11 cellular contexts compared by ENCODE assay signal in genomic region chr7:44100458-44101303, GRCh38. TPM values are rescaled to one million over a fixed set of nuclear protein-coding genes. Genes with fewer than 3 reads are reported as not detected.
DNase-seq lines count a peak whose midpoint lies in the region; ATAC-seq and TF ChIP-seq lines count a peak whose summit lies in the region.
"Had no signal": no experiment of that assay in that cellular context is flagged by ENCODE, and none has a peak within 500 bp of the region (broad histone marks: within the 10 kb centered on the region; RNA-seq: fewer than 3 reads in every experiment).

No MANE protein-coding gene starts in this region.

- H3K27ac ChIP-seq in HEK293 (ENCODE audit: extremely low read depth, low read depth, low read length): no peak overlapping the region
- peak overlapping the region; percentile 53 for H3K27ac ChIP-seq in layer of hippocampus (ENCODE audit: low read depth, low read length)
- H3K27ac ChIP-seq in thoracic aorta: peak overlapping the region; percentile 96 to 100
- no peak overlapping the region for H3K27ac ChIP-seq in mammary epithelial cell (ENCODE audit: insufficient read depth, low read depth, low read length)
- H3K27ac ChIP-seq: prostate gland had no signal

- dilution Hi-C loops in mammary epithelial cell (cut with HindIII; ENCODE audit: low sequenced_read_pairs): no loop called here

- WGBS in mammary epithelial cell (ENCODE audit: low coverage, missing lambda C conversion rate): 90% methylated on average over 10 of the region's 10 CpGs

- H3K9me3 ChIP-seq in HEK293 (ENCODE audit: control insufficient read depth, insufficient read depth, low read depth, low read length) (no peaks in the 10 kb centered on the region), thoracic aorta (no peaks in the 10 kb centered on the region), mammary epithelial cell (replicated peaks; ENCODE audit: insufficient read depth, low read length) (no peaks in the 10 kb centered on the region)
- H3K9me3 ChIP-seq: prostate gland had no signal

- no peak overlapping the region for H3K9ac ChIP-seq in mammary epithelial cell (ENCODE audit: insufficient read depth, low read length)

- no TSS peak for BruUV-seq in mammary epithelial cell (replicated peaks; lab: Mats Ljungman, UMichigan)

- CTCF ChIA-PET in HEK293 (lab: Yijun Ruan, JAX): no interaction called here
- CTCF ChIA-PET in mammary epithelial cell (lab: Charles Lee; ENCODE audit: low non-redundant PET): no interaction called here

- in situ Hi-C loops in astrocyte of the spinal cord (cut with HindIII; ENCODE audit: low sequenced_read_pairs): no loop called here
- in situ Hi-C loops in mammary epithelial cell (cut with MboI; ENCODE audit: low sequenced_read_pairs in 2 of 2): no loop called here

- no peaks in the 10 kb centered on the region for H3K4me1 ChIP-seq in HEK293 (ENCODE audit: control insufficient read depth, insufficient read depth, low read length)
- peaks cover 21 to 58% of the 10 kb centered on the region in 2 donors for H3K4me1 ChIP-seq in thoracic aorta (ENCODE audit: control insufficient read depth in 1 of 2, low read depth in 2 of 2)
- peaks cover 22% of the 10 kb centered on the region for H3K4me1 ChIP-seq in mammary epithelial cell (ENCODE audit: insufficient read depth, low read length)
- H3K4me1 ChIP-seq: prostate gland had no signal

- no peaks in the 10 kb centered on the region for H3K36me3 ChIP-seq in HEK293 (ENCODE audit: control insufficient read depth in 2 of 2, insufficient read depth in 1 of 2, low read length in 2 of 2)
- no peaks in the 10 kb centered on the region for H3K36me3 ChIP-seq in thoracic aorta
- H3K36me3 ChIP-seq in mammary epithelial cell (ENCODE audit: insufficient read depth, low read length): no peaks in the 10 kb centered on the region
- H3K36me3 ChIP-seq: prostate gland had no signal

- TF ChIP-seq CTCF in HEK293 (tag by site-specific recombination; IDR thresholded peaks at IDR 0.05) (no peak), astrocyte of the spinal cord (IDR thresholded peaks at IDR 0.05; ENCODE audit: low read depth, low read length) (no peak), thoracic aorta (IDR thresholded peaks at IDR 0.05) (no peak), mammary epithelial cell (conservative IDR thresholded peaks at IDR 0.05 in 1 of 2, IDR thresholded peaks at IDR 0.05 in 1 of 2; ENCODE audit: extremely low read depth in 1 of 2, insufficient read depth in 1 of 2, low read depth in 1 of 2, low read length in 2 of 2) (no peak)

- H4K20me1 ChIP-seq in mammary epithelial cell (ENCODE audit: insufficient read depth, low read length): no peaks in the 10 kb centered on the region

- no peak overlapping the region for H2AFZ ChIP-seq in mammary epithelial cell (ENCODE audit: low read depth, low read length)

- peak; percentile 4 for ATAC-seq in thoracic aorta (ENCODE audit: insufficient number of reproducible peaks, low FRiP score, low read depth)
- ATAC-seq in HG03571 (IDR thresholded peaks at IDR 0.05; ENCODE audit: unreplicated experiment): no peak

- no peak overlapping the region for H3K4me3 ChIP-seq in HEK293 (ENCODE audit: low read depth, low read length)
- H3K4me3 ChIP-seq in astrocyte of the spinal cord (ENCODE audit: low read depth, low read length): no peak overlapping the region
- no peak overlapping the region for H3K4me3 ChIP-seq in thoracic aorta
- no peak overlapping the region for H3K4me3 ChIP-seq in mammary epithelial cell (replicated peaks in 1 of 3; ENCODE audit: insufficient read depth in 1 of 3, low read depth in 2 of 3, low read length in 3 of 3)
- H3K4me3 ChIP-seq: prostate gland had no signal

- no peak overlapping the region for H3K4me2 ChIP-seq in mammary epithelial cell (ENCODE audit: insufficient read depth, low read depth, low read length)

- DNase-seq in astrocyte of the spinal cord (ENCODE audit: low read depth, low spot score): peak; percentile 89
- no peak for DNase-seq in thoracic aorta (ENCODE audit: low spot score)
- DNase-seq in NCI-H2171 treated with DMSO at 0.1 percent for 48 hours (lab: John Stamatoyannopoulos, UW): no peak
- DNase-seq in NCI-H2227 treated with DMSO at 0.1 percent for 48 hours (lab: John Stamatoyannopoulos, UW): no peak
- no peak for DNase-seq in mammary epithelial cell
- DNase-seq: activated CD4-positive, alpha-beta T cell treated with anti-CD3 and anti-CD28 coated beads for 1 hour had no signal

- POLR2A ChIA-PET in HEK293 (lab: Yijun Ruan, JAX): no interaction called here

- intact Hi-C loops in mammary epithelial cell (cut with micrococcal nuclease): loop anchor here (10.0 kb wide), 1 partner anchor 274 kb away; no protein-coding TSS in a partner anchor

- H3K27me3 ChIP-seq in layer of hippocampus (ENCODE audit: control insufficient read depth, insufficient read depth, low read length) (peaks cover 3% of the 10 kb centered on the region), thoracic aorta (replicated peaks; ENCODE audit: insufficient read depth) (no peaks in the 10 kb centered on the region), mammary epithelial cell (ENCODE audit: insufficient read depth, low read length) (no peaks in the 10 kb centered on the region)

- no peaks in the 10 kb centered on the region for H3K79me2 ChIP-seq in mammary epithelial cell (ENCODE audit: insufficient read depth, low read length)

TF ChIP-seq in HEK293, 187 proteins besides CTCF, POLR2A, EP300 and RAD21:
- TF ChIP-seq ZIC2 (tag by site-specific recombination; IDR thresholded peaks at IDR 0.05) (0 out of 2 replicates have a peak, but pooled peaks have one; percentile 29), PATZ1 (tag by site-specific recombination; IDR thresholded peaks at IDR 0.05) (0 out of 2 replicates have a peak, but pooled peaks have one; percentile 29), REST (tag by site-specific recombination; IDR thresholded peaks at IDR 0.05) (peak; percentile 49; the same call in 1 of the 2 replicates), ZNF645 (tag by site-specific recombination; IDR thresholded peaks at IDR 0.05) (no peak)

RNA-seq across cellular contexts. Expression of gene AEBP1, which starts 3.5 kb away (rescaled TPM):
- total RNA-seq in thoracic aorta (1,000 to 10,000 TPM; 1,006 to 1,415 TPM), mammary epithelial cell (10 to 100 TPM in 1 of 2 donors, under 1 TPM in 1; 0.24 to 16.7 TPM)
- 0.06 TPM for polyA plus RNA-seq in mammary epithelial cell
- polyA minus RNA-seq in mammary epithelial cell: 5.3 TPM

RNA-seq across cellular contexts. Expression of gene POLM, which starts 18.4 kb away (rescaled TPM):
- total RNA-seq in thoracic aorta (10 to 100 TPM; 70.0 to 78.7 TPM), mammary epithelial cell (10 to 100 TPM; 11.8 to 18.7 TPM)
- 5.3 TPM for polyA plus RNA-seq in mammary epithelial cell
- 4.8 TPM for polyA minus RNA-seq in mammary epithelial cell

RNA-seq across cellular contexts. Expression of gene POLD2, which starts 22.7 kb away (rescaled TPM):
- total RNA-seq in thoracic aorta (10 to 100 TPM; 38.7 to 43.8 TPM), mammary epithelial cell (100 to 1,000 TPM in 1 of 2 donors, 10 to 100 TPM in 1; 72.8 to 144 TPM)
- polyA plus RNA-seq in mammary epithelial cell: 187 TPM
- polyA minus RNA-seq in mammary epithelial cell: 144 TPM

RNA-seq across cellular contexts. Expression of gene PGAM2, which starts 35.3 kb away (rescaled TPM):
- 1 to 10 TPM; 1.8 to 9.5 TPM for total RNA-seq in thoracic aorta
- not detected for total RNA-seq in mammary epithelial cell
- not detected for polyA plus RNA-seq in mammary epithelial cell
- polyA minus RNA-seq in mammary epithelial cell: not detected
- total RNA-seq: dermis microvascular lymphatic vessel endothelial cell had no signal

RNA-seq across cellular contexts. Expression of gene MYL7, which starts 40.5 kb away (rescaled TPM):
- total RNA-seq in thoracic aorta (not detected), mammary epithelial cell (10 to 100 TPM in 1 of 2 donors, under 1 TPM in 1; 0.82 to 31.0 TPM)
- polyA plus RNA-seq in mammary epithelial cell: 0.11 TPM
- polyA minus RNA-seq in mammary epithelial cell: not detected
- total RNA-seq: dermis microvascular lymphatic vessel endothelial cell, prostate gland had no signal

Comparison
In these comparisons a context has a peak if more than half of its experiments do, and no peak if none do; other contexts are left out.
1. H3K27ac ChIP-seq: peak in layer of hippocampus (single experiment) and thoracic aorta (2 of 2); none in HEK293 (single experiment) and mammary epithelial cell (single experiment).
2. RNA of gene AEBP1, which starts 3.5 kb away (total RNA-seq): 1,006 to 1,415 TPM in thoracic aorta; 0.24 to 16.7 TPM in mammary epithelial cell; every median in the first group is over 10 times any median in the second.